Comparison of ENCODE assay signal across 10 cellular contexts in genomic region chr20:38883081-38883980, GRCh38. TPM values are rescaled to one million over a fixed set of nuclear protein-coding genes. Genes with fewer than 3 reads are reported as not detected.
A peak's percentile ranks its signal among the peaks of the same experiment; 100 is the strongest.
DNase-seq lines count a peak whose midpoint lies in the region; ATAC-seq, FAIRE-seq and TF ChIP-seq lines count a peak whose summit lies in the region.
"Had no signal": no experiment of that assay in that cellular context is flagged by ENCODE, and none has a peak within 500 bp of the region (broad histone marks: within the 10 kb centered on the region; RNA-seq: fewer than 3 reads in every experiment).

No MANE protein-coding gene starts in this region.

- H3K4me1 Mint-ChIP-seq in CD8-positive, alpha-beta T cell (ENCODE audit: low read depth) = peaks cover 63% of the 10 kb centered on the region
- peaks cover 62 to 76% (median 65%) of the 10 kb centered on the region in 3 donors for H3K4me1 Mint-ChIP-seq in IgD-negative memory B cell
- peaks cover 20% of the 10 kb centered on the region for H3K4me1 Mint-ChIP-seq in WTC11
- H3K4me1 Mint-ChIP-seq: brain had no signal

- no peak overlapping the region for H3K4me2 ChIP-seq in mesendoderm (ENCODE audit: low read length)

- H3K36me3 ChIP-seq in CD8-positive, alpha-beta T cell (ENCODE audit: insufficient read depth, low read length) = no peaks in the 10 kb centered on the region
- no peaks in the 10 kb centered on the region for H3K36me3 ChIP-seq in kidney (ENCODE audit: control insufficient read depth in 1 of 2, insufficient read depth in 2 of 2, low read length in 2 of 2)
- no peaks in the 10 kb centered on the region for H3K36me3 ChIP-seq in mesendoderm (ENCODE audit: control insufficient read depth, insufficient read depth, low read length)

- no peak for TF ChIP-seq CTCF in CD8-positive, alpha-beta T cell (IDR thresholded peaks at IDR 0.05)
- TF ChIP-seq CTCF in WTC11 (IDR thresholded peaks at IDR 0.05) (no peak), kidney (IDR thresholded peaks at IDR 0.05; ENCODE audit: borderline replicate concordance, extremely low read depth, insufficient read depth) (no peak), D721Med (IDR thresholded peaks at IDR 0.05; ENCODE audit: insufficient read depth, missing control alignments) (no peak)

- intact Hi-C loops in CD8-positive, alpha-beta T cell (cut with DNase I, micrococcal nuclease) = no loop called here
- intact Hi-C loops in kidney (cut with DNase I) = no loop called here

- peak overlapping the region; percentile 89 for H3K27ac Mint-ChIP-seq in CD8-positive, alpha-beta T cell
- peak overlapping the region; percentile 93 to 100 (median 94) for H3K27ac Mint-ChIP-seq in IgD-negative memory B cell
- H3K27ac Mint-ChIP-seq in WTC11 = no peak overlapping the region

- no peaks in the 10 kb centered on the region for H3K9me3 Mint-ChIP-seq in CD8-positive, alpha-beta T cell
- H3K9me3 Mint-ChIP-seq in IgD-negative memory B cell (no peaks in the 10 kb centered on the region), WTC11 (no peaks in the 10 kb centered on the region)
- H3K9me3 Mint-ChIP-seq: brain had no signal

- H2AK5ac ChIP-seq in mesendoderm (ENCODE audit: low read length) = no peak overlapping the region

- POLR2A ChIA-PET in CD8-positive, alpha-beta T cell (lab: Charles Lee) = interaction anchor here (0.9 to 2.1 kb wide), 4 partner anchors 9 to 79 kb away, joined by 3 to 12 read pairs (median 7); partner anchors contain the start of gene DHX35
- POLR2A ChIA-PET in WTC11 (lab: Charles Lee) = no interaction called here

- peak overlapping the region; percentile 50 for H3K4me3 Mint-ChIP-seq in CD8-positive, alpha-beta T cell
- H3K4me3 Mint-ChIP-seq in IgD-negative memory B cell (peak overlapping the region; percentile 16 to 93 (median 74)), WTC11 (no peak overlapping the region)

- no peak overlapping the region for H3K4me3 ChIP-seq in CD8-positive, alpha-beta T cell (ENCODE audit: low read depth, low read length)
- no peak overlapping the region for H3K4me3 ChIP-seq in kidney (ENCODE audit: low read length in 2 of 2)
- no peak overlapping the region for H3K4me3 ChIP-seq in mesendoderm (ENCODE audit: low read length)

- H4K8ac ChIP-seq in mesendoderm (ENCODE audit: low read depth, low read length) = no peak overlapping the region

- CTCF ChIA-PET in CD8-positive, alpha-beta T cell (lab: Charles Lee) = interaction anchor here (0.6 to 6.8 kb wide), 9 partner anchors 9 to 93 kb away, joined by 3 to 54 read pairs (median 4); partner anchors contain the start of gene PPP1R16B
- CTCF ChIA-PET in WTC11 (lab: Charles Lee) = interaction anchor here (0.9 to 4.3 kb wide), 9 partner anchors 8 to 166 kb away, joined by 3 to 46 read pairs (median 4); partner anchors contain the start of gene FAM83D

- H3K9ac ChIP-seq in kidney (ENCODE audit: low read length in 2 of 2) (no peak overlapping the region), mesendoderm (ENCODE audit: low read length) (no peak overlapping the region)

- H2BK15ac ChIP-seq in mesendoderm (replicated peaks; ENCODE audit: low read depth) = no peak overlapping the region

- no peak overlapping the region for H4K5ac ChIP-seq in mesendoderm (ENCODE audit: low read length)

- H3K56ac ChIP-seq in mesendoderm (ENCODE audit: low read length) = no peak overlapping the region

- H3K4ac ChIP-seq in mesendoderm (ENCODE audit: low read depth, low read length) = no peak overlapping the region

- no peaks in the 10 kb centered on the region for H3K27me3 ChIP-seq in CD8-positive, alpha-beta T cell (ENCODE audit: insufficient read depth, low read length)
- no peaks in the 10 kb centered on the region for H3K27me3 ChIP-seq in mesendoderm (ENCODE audit: insufficient read depth, low read length, poor library complexity)

- H3K18ac ChIP-seq in mesendoderm (ENCODE audit: low read length) = no peak overlapping the region

- peaks cover 12% of the 10 kb centered on the region for H3K36me3 Mint-ChIP-seq in CD8-positive, alpha-beta T cell
- peaks cover 20% of the 10 kb centered on the region for H3K36me3 Mint-ChIP-seq in IgD-negative memory B cell
- H3K36me3 Mint-ChIP-seq in WTC11 = no peaks in the 10 kb centered on the region
- H3K36me3 Mint-ChIP-seq: brain had no signal

- no peaks in the 10 kb centered on the region for H3K27me3 Mint-ChIP-seq in CD8-positive, alpha-beta T cell (ENCODE audit: low read depth)
- H3K27me3 Mint-ChIP-seq in IgD-negative memory B cell (no peaks in the 10 kb centered on the region), WTC11 (ENCODE audit: low read depth) (no peaks in the 10 kb centered on the region; the same call in 1 of the 2 replicates)

- no peak overlapping the region for H2BK120ac ChIP-seq in mesendoderm (ENCODE audit: low read depth, low read length)

- DNase-seq in CD8-positive, alpha-beta T cell = peak in 2 of 7 experiments; percentile 34 to 38
- DNase-seq in WTC11 (ENCODE audit: low spot score) = no peak
- DNase-seq in kidney = peak; percentile 74
- no peak for DNase-seq in D721Med (ENCODE audit: insufficient read length, low spot score)
- DNase-seq in mesendoderm = no peak
- no peak for DNase-seq in SIG-M5 (lab: John Stamatoyannopoulos, UW)
- no peak for DNase-seq in stimulated activated CD4-positive, alpha-beta T cell treated with anti-CD3 and anti-CD28 coated beads, Interleukin-4, amount 100 ng/mL, for 1 hour

- WGBS in mesendoderm (ENCODE audit: extremely low coverage, insufficient coverage, low lambda C conversion rate) = no CpG with 5 or more reads among the region's 20 CpGs

- peaks cover 19% of the 10 kb centered on the region for H3K4me1 ChIP-seq in CD8-positive, alpha-beta T cell (ENCODE audit: insufficient read depth, low read length)
- H3K4me1 ChIP-seq in kidney (ENCODE audit: control insufficient read depth in 1 of 2, insufficient read depth in 1 of 2, low read depth in 1 of 2, low read length in 2 of 2) (peaks cover 22 to 28% of the 10 kb centered on the region in 2 donors), mesendoderm (ENCODE audit: control insufficient read depth, low read depth, low read length) (no peaks in the 10 kb centered on the region)

- no peak overlapping the region for H3K23ac ChIP-seq in mesendoderm (ENCODE audit: low read length)

- H3K9me3 ChIP-seq in CD8-positive, alpha-beta T cell (ENCODE audit: low read length) = no peaks in the 10 kb centered on the region
- no peaks in the 10 kb centered on the region for H3K9me3 ChIP-seq in kidney (ENCODE audit: control insufficient read depth in 1 of 2, low read length in 2 of 2)

- no peaks in the 10 kb centered on the region for H3K79me2 ChIP-seq in mesendoderm (ENCODE audit: control insufficient read depth, insufficient read depth, low read length)

- H3K79me1 ChIP-seq in mesendoderm (ENCODE audit: low read length) = no peaks in the 10 kb centered on the region

- H2BK5ac ChIP-seq in mesendoderm (ENCODE audit: low read length) = no peak overlapping the region

- FAIRE-seq in kidney (lab: Jason Lieb, UNC) (no peak), D721Med (lab: Jason Lieb, UNC) (no peak)
- FAIRE-seq: GM12892 had no signal

- no peak overlapping the region for H3K27ac ChIP-seq in CD8-positive, alpha-beta T cell (ENCODE audit: low read depth, low read length)
- peak overlapping the region in 1 of 2 donors; percentile 60 for H3K27ac ChIP-seq in kidney (ENCODE audit: low read depth in 2 of 2, low read length in 2 of 2)
- no peak overlapping the region for H3K27ac ChIP-seq in mesendoderm (ENCODE audit: low read depth, low read length)

- ATAC-seq in CD8-positive, alpha-beta T cell = peak; percentile 37
- ATAC-seq in WTC11 = no peak

TF ChIP-seq in WTC11, 78 proteins besides CTCF, POLR2A, EP300 and RAD21 (continues in another document):
- peak; percentile 30; the same call in 1 of the 2 replicates for TF ChIP-seq FOXK1 (CRISPR knock-in tag; IDR thresholded peaks at IDR 0.05)
- TF ChIP-seq E2F1 (CRISPR knock-in tag; IDR thresholded peaks at IDR 0.05) = no peak

RNA-seq across cellular contexts. Expression of gene FAM83D, which starts 42.9 kb away (rescaled TPM):
- 1 to 10 TPM; 5.3 to 6.3 TPM for total RNA-seq in CD8-positive, alpha-beta T cell
- 0.75 TPM for polyA plus RNA-seq in IgD-negative memory B cell
- total RNA-seq in WTC11 (2021) = 57.7 to 66.9 TPM (median 58.3 TPM) in 3 replicates
- total RNA-seq in kidney = 0.79 TPM
- 1.2 TPM for polyA plus RNA-seq in kidney (ENCODE audit: insufficient read depth, low read depth, low replicate concordance)
- 55.2 TPM for polyA plus RNA-seq in mesendoderm (2013, experiment 1 of 2)
- 54.8 TPM for polyA plus RNA-seq in mesendoderm (2013, experiment 2 of 2)
